In the genomic region with DNA sequence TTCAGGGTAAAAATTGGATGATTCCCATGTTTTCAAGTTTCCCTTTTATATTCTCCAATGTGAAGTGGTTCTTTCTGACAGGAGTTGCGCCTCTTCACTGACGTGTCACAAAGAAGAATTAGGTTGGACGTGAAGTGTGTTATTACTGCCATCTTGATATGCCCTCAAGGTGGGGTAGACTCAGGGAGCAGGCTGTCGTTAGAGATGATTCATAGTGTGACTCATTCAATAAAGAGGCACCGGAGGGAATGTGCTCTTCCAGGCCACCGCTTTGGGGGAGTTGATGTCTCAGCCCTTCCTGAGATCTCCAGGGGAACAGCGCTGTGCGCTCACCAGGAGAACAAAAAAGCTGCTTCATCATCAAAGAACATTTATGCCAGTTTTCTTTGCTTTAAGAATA, we compare ENCODE assay signal across 9 cellular contexts. TPM values are rescaled to one million over a fixed set of nuclear protein-coding genes. Genes with fewer than 3 reads are reported as not detected.
DNase-seq lines count a peak whose midpoint lies in the region; ATAC-seq, FAIRE-seq and TF ChIP-seq lines count a peak whose summit lies in the region.
"Had no signal": no experiment of that assay in that cellular context is flagged by ENCODE, and none has a peak within 500 bp of the region (broad histone marks: within the 10 kb centered on the region; RNA-seq: fewer than 3 reads in every experiment).

No MANE protein-coding gene starts in this region.

- no peak overlapping the region for H3K4me2 ChIP-seq in fibroblast of lung (ENCODE audit: extremely low read depth, insufficient read depth, low read length)

- DNase-seq in CD1c-positive myeloid dendritic cell (ENCODE audit: extremely low spot score) (peak; percentile 46), HTR-8/SVneo (ENCODE audit: insufficient read length, low spot score) (peak; percentile 97), T1000 (lab: John Stamatoyannopoulos, UW) (peak; percentile 84), fibroblast of lung (ENCODE audit: low read depth in 2 of 2) (peak; percentile 64 to 92), smooth muscle cell of the brain vasculature (ENCODE audit: low read depth, low spot score) (peak; percentile 53), ureter (ENCODE audit: low spot score) (no peak)

- FAIRE-seq in HTR-8/SVneo (lab: Jason Lieb, UNC), result peak; percentile 80

- no peaks in the 10 kb centered on the region for H3K9me3 ChIP-seq in fibroblast of lung (ENCODE audit: control insufficient read depth, insufficient read depth, low read depth, low read length)

- no peaks in the 10 kb centered on the region for H3K36me3 ChIP-seq in fibroblast of lung (ENCODE audit: control insufficient read depth, insufficient read depth, low read length)

- ATAC-seq in GM21447 (IDR thresholded peaks at IDR 0.05; ENCODE audit: unreplicated experiment) (no peak), HG03095 (IDR thresholded peaks at IDR 0.05; ENCODE audit: unreplicated experiment) (no peak)

- H3K27ac ChIP-seq in fibroblast of lung (ENCODE audit: insufficient read depth, low read length), result no peak overlapping the region

- no peak overlapping the region for H3K9ac ChIP-seq in fibroblast of lung (ENCODE audit: insufficient read depth, low read length)

- H3K27me3 ChIP-seq in fibroblast of lung (ENCODE audit: control insufficient read depth, insufficient read depth, low read length), result peaks cover 10% of the 10 kb centered on the region

- H3K4me1 ChIP-seq in fibroblast of lung (ENCODE audit: control insufficient read depth, extremely low read depth, insufficient read depth, low read length), result no peaks in the 10 kb centered on the region

- no peaks in the 10 kb centered on the region for H4K20me1 ChIP-seq in fibroblast of lung (ENCODE audit: control insufficient read depth, extremely low read depth, insufficient read depth, low read length)

- H3K79me2 ChIP-seq in fibroblast of lung (ENCODE audit: control insufficient read depth, insufficient read depth, low read length), result no peaks in the 10 kb centered on the region

- no peak overlapping the region for H3K4me3 ChIP-seq in fibroblast of lung (replicated peaks in 1 of 4; ENCODE audit: control extremely low read depth in 1 of 4, insufficient read depth in 1 of 4, low read depth in 3 of 4, low read length in 4 of 4)

- no peak for TF ChIP-seq CTCF in fibroblast of lung (conservative IDR thresholded peaks at IDR 0.05 in 1 of 2, IDR thresholded peaks at IDR 0.05 in 1 of 2; ENCODE audit: low read depth in 1 of 2, low read length in 2 of 2)

- no peak overlapping the region for H2AFZ ChIP-seq in fibroblast of lung (ENCODE audit: low read length)

RNA-seq across cellular contexts. Expression of gene DGKD, which starts 3.6 kb away (rescaled TPM):
- total RNA-seq in fibroblast of lung, result 8.2 and 9.9 TPM in 2 replicates
- polyA plus RNA-seq in fibroblast of lung, result 6.0 and 6.2 TPM in 2 replicates
- 3.8 and 4.3 TPM in 2 replicates for polyA plus RNA-seq in fibroblast of lung (2012)
- 11.1 and 35.9 TPM in 2 replicates for polyA minus RNA-seq in fibroblast of lung (ENCODE audit: low replicate concordance)
- total RNA-seq in ureter, result 44.7 TPM

RNA-seq across cellular contexts. Expression of gene SAG, which starts 43.1 kb away (rescaled TPM):
- total RNA-seq in fibroblast of lung (not detected in 2 replicates), ureter (not detected)
- polyA plus RNA-seq in fibroblast of lung, result not detected in 2 replicates
- not detected in 2 replicates for polyA plus RNA-seq in fibroblast of lung (2012)
- not detected in 2 replicates for polyA minus RNA-seq in fibroblast of lung (ENCODE audit: low replicate concordance)
- total RNA-seq: urinary bladder had no signal
